ENCODE assay signal across 33 cellular contexts in genomic region chr18:9009703-9010488, GRCh38.
"Had no signal": no experiment of that assay in that cellular context is flagged by ENCODE, and none has a peak within 500 bp of the region (broad histone marks: within the 10 kb centered on the region; RNA-seq: fewer than 3 reads in every experiment).

No MANE protein-coding gene starts in this region.

- H3K4me1 Mint-ChIP-seq: activated B cell treated with CpG ODN at 0.5 μM for 24 hours; activated CD4-positive, alpha-beta T cell treated with anti-CD3 and anti-CD28 coated beads, Interleukin-2, amount 10 ng/mL, durations not matched to agents 24 days and 14 days; activated naive CD4-positive, alpha-beta T cell treated with anti-CD3 and anti-CD28 coated beads, Interleukin-2, amount 10 ng/mL, durations not matched to agents 7 days and 5 days; activated naive CD4-positive, alpha-beta T cell treated with anti-CD3 and anti-CD28 coated beads, Interleukin-2, amount 50 U/mL, for 24 hours; activated naive CD8-positive, alpha-beta T cell treated with anti-CD3 and anti-CD28 coated beads, Interleukin-2, amount 10 ng/mL, durations not matched to agents 7 days and 5 days; activated naive CD8-positive, alpha-beta T cell treated with anti-CD3 and anti-CD28 coated beads, Interleukin-2, amount 50 U/mL, for 24 hours; brain; central memory CD8-positive, alpha-beta T cell had no signal

- FAIRE-seq: bronchial epithelial cell, TTC549 had no signal

- H3K4me3 Mint-ChIP-seq: activated B cell treated with CpG ODN at 0.5 μM for 24 hours; activated CD4-positive, alpha-beta memory T cell treated with anti-CD3 and anti-CD28 coated beads for 36 hours; activated CD4-positive, alpha-beta T cell treated with anti-CD3 and anti-CD28 coated beads, Interleukin-2, amount 10 ng/mL, durations not matched to agents 24 days and 14 days; activated CD8-positive, alpha-beta T cell treated with anti-CD3 and anti-CD28 coated beads for 36 hours; activated naive CD4-positive, alpha-beta T cell treated with anti-CD3 and anti-CD28 coated beads, Interleukin-2, amount 10 ng/mL, durations not matched to agents 7 days and 5 days; activated naive CD4-positive, alpha-beta T cell treated with anti-CD3 and anti-CD28 coated beads, Interleukin-2, amount 50 U/mL, for 24 hours; activated naive CD8-positive, alpha-beta T cell; activated naive CD8-positive, alpha-beta T cell treated with anti-CD3 and anti-CD28 coated beads, Interleukin-2, amount 10 ng/mL, durations not matched to agents 7 days and 5 days; activated naive CD8-positive, alpha-beta T cell treated with anti-CD3 and anti-CD28 coated beads, Interleukin-2, amount 50 U/mL, for 24 hours; activated T-cell treated with anti-CD3 and anti-CD28 coated beads, Interleukin-2, amount 50 U/mL, for 4 hours; brain; central memory CD8-positive, alpha-beta T cell; T-helper 17 cell had no signal

- DNase-seq: activated B cell treated with CpG ODN at 0.5 μM for 24 hours; activated CD4-positive, alpha-beta memory T cell treated with anti-CD3 and anti-CD28 coated beads for 36 hours; activated CD4-positive, alpha-beta T cell treated with anti-CD3 and anti-CD28 coated beads for 4 hours; activated CD4-positive, alpha-beta T cell treated with anti-CD3 and anti-CD28 coated beads, Interleukin-2, amount 10 ng/mL, durations not matched to agents 24 days and 14 days; activated CD4-positive, alpha-beta T cell treated with anti-CD3 and anti-CD28 coated beads, Interleukin-2, amount 50 U/mL, for 1 hour; activated CD4-positive, alpha-beta T cell treated with anti-CD3 and anti-CD28 coated beads, Interleukin-2, amount 50 U/mL, for 4 hours; activated CD4-positive, CD25-positive, alpha-beta regulatory T cell treated with anti-CD3 and anti-CD28 coated beads, Interleukin-2, amount 50 U/mL, for 72 hours; activated CD8-positive, alpha-beta memory T cell treated with anti-CD3 and anti-CD28 coated beads, Interleukin-2, amount 50 U/mL, for 4 hours; activated CD8-positive, alpha-beta T cell treated with anti-CD3 and anti-CD28 coated beads for 36 hours; activated effector memory CD4-positive, alpha-beta T cell treated with Interleukin-2 at 50 U/mL for 16 hours; activated gamma-delta T cell; activated naive CD4-positive, alpha-beta T cell treated with anti-CD3 and anti-CD28 coated beads, Interleukin-2, amount 10 ng/mL, durations not matched to agents 7 days and 5 days; activated naive CD4-positive, alpha-beta T cell treated with Interleukin-2 at 50 U/mL for 16 hours; activated naive CD8-positive, alpha-beta T cell treated with anti-CD3 and anti-CD28 coated beads, Interleukin-2, amount 10 ng/mL, durations not matched to agents 7 days and 5 days; activated naive CD8-positive, alpha-beta T cell treated with anti-CD3 and anti-CD28 coated beads, Interleukin-2, amount 50 U/mL, for 24 hours; activated T-cell treated with anti-CD3 and anti-CD28 coated beads for 4 hours; activated T-cell treated with anti-CD3 and anti-CD28 coated beads, Interleukin-2, amount 50 U/mL, for 1 hour; activated T-cell treated with anti-CD3 and anti-CD28 coated beads, Interleukin-2, amount 50 U/mL, for 4 hours; amygdala; anterior cingulate cortex; caudate nucleus; cerebellar nuclear complex; T-helper 17 cell had no signal

- H3K27ac Mint-ChIP-seq: activated B cell treated with CpG ODN at 0.5 μM for 24 hours; activated CD4-positive, alpha-beta memory T cell treated with anti-CD3 and anti-CD28 coated beads for 36 hours; activated CD4-positive, alpha-beta T cell treated with anti-CD3 and anti-CD28 coated beads, Interleukin-2, amount 10 ng/mL, durations not matched to agents 24 days and 14 days; activated CD8-positive, alpha-beta T cell treated with anti-CD3 and anti-CD28 coated beads for 36 hours; activated naive CD4-positive, alpha-beta T cell treated with anti-CD3 and anti-CD28 coated beads, Interleukin-2, amount 10 ng/mL, durations not matched to agents 7 days and 5 days; activated naive CD4-positive, alpha-beta T cell treated with anti-CD3 and anti-CD28 coated beads, Interleukin-2, amount 50 U/mL, for 24 hours; activated naive CD8-positive, alpha-beta T cell; activated naive CD8-positive, alpha-beta T cell treated with anti-CD3 and anti-CD28 coated beads, Interleukin-2, amount 10 ng/mL, durations not matched to agents 7 days and 5 days; activated naive CD8-positive, alpha-beta T cell treated with anti-CD3 and anti-CD28 coated beads, Interleukin-2, amount 50 U/mL, for 24 hours; activated T-helper 2 cell treated with anti-CD3 and anti-CD28 coated beads, Interferon-gamma antibody, Interleukin-2, Interleukin-4, amounts not matched to agents 10 μg/mL and 5 μg/mL and 100 μg/mL, durations not matched to agents 14 hours and 24 hours and 36 hours; brain; T-helper 17 cell had no signal

- ATAC-seq: activated CD8-positive, alpha-beta T cell treated with anti-CD3 and anti-CD28 coated beads for 36 hours; activated naive CD8-positive, alpha-beta T cell treated with anti-CD3 and anti-CD28 coated beads, Interleukin-2, amount 50 U/mL, for 24 hours; activated T-cell treated with anti-CD3 and anti-CD28 coated beads, Interleukin-2, amount 50 U/mL, for 4 hours; T-helper 17 cell had no signal

- H3K27me3 ChIP-seq: ascending aorta, cardiac muscle cell had no signal

- H3K4me1 ChIP-seq: ascending aorta had no signal

- H3K36me3 Mint-ChIP-seq: activated CD4-positive, alpha-beta memory T cell treated with anti-CD3 and anti-CD28 coated beads for 36 hours; activated naive CD4-positive, alpha-beta T cell treated with anti-CD3 and anti-CD28 coated beads, Interleukin-2, amount 10 ng/mL, durations not matched to agents 7 days and 5 days; activated naive CD4-positive, alpha-beta T cell treated with anti-CD3 and anti-CD28 coated beads, Interleukin-2, amount 50 U/mL, for 24 hours; activated naive CD8-positive, alpha-beta T cell; activated naive CD8-positive, alpha-beta T cell treated with anti-CD3 and anti-CD28 coated beads, Interleukin-2, amount 10 ng/mL, durations not matched to agents 7 days and 5 days; brain had no signal

- H3K9me3 Mint-ChIP-seq: activated B cell treated with CpG ODN at 0.5 μM for 24 hours; activated CD4-positive, alpha-beta memory T cell treated with anti-CD3 and anti-CD28 coated beads for 36 hours; activated CD4-positive, alpha-beta T cell treated with anti-CD3 and anti-CD28 coated beads, Interleukin-2, amount 10 ng/mL, durations not matched to agents 24 days and 14 days; activated CD8-positive, alpha-beta T cell treated with anti-CD3 and anti-CD28 coated beads for 36 hours; activated naive CD4-positive, alpha-beta T cell treated with anti-CD3 and anti-CD28 coated beads, Interleukin-2, amount 10 ng/mL, durations not matched to agents 7 days and 5 days; activated naive CD4-positive, alpha-beta T cell treated with anti-CD3 and anti-CD28 coated beads, Interleukin-2, amount 50 U/mL, for 24 hours; activated naive CD8-positive, alpha-beta T cell treated with anti-CD3 and anti-CD28 coated beads, Interleukin-2, amount 10 ng/mL, durations not matched to agents 7 days and 5 days; activated naive CD8-positive, alpha-beta T cell treated with anti-CD3 and anti-CD28 coated beads, Interleukin-2, amount 50 U/mL, for 24 hours; activated T-cell treated with anti-CD3 and anti-CD28 coated beads, Interleukin-2, amount 50 U/mL, for 4 hours; activated T-helper 2 cell treated with anti-CD3 and anti-CD28 coated beads, Interferon-gamma antibody, Interleukin-2, Interleukin-4, amounts not matched to agents 10 μg/mL and 5 μg/mL and 100 μg/mL, durations not matched to agents 14 hours and 24 hours and 36 hours; central memory CD8-positive, alpha-beta T cell had no signal

- H3K27ac ChIP-seq: ascending aorta, cardiac muscle cell, VCaP had no signal

- H3K36me3 ChIP-seq: ascending aorta, cardiac muscle cell had no signal

- H3K9me3 ChIP-seq: ascending aorta had no signal

- H3K4me3 ChIP-seq: ascending aorta, cardiac muscle cell had no signal
